Comparison of ENCODE assay signal across 20 cellular contexts in the genomic region with DNA sequence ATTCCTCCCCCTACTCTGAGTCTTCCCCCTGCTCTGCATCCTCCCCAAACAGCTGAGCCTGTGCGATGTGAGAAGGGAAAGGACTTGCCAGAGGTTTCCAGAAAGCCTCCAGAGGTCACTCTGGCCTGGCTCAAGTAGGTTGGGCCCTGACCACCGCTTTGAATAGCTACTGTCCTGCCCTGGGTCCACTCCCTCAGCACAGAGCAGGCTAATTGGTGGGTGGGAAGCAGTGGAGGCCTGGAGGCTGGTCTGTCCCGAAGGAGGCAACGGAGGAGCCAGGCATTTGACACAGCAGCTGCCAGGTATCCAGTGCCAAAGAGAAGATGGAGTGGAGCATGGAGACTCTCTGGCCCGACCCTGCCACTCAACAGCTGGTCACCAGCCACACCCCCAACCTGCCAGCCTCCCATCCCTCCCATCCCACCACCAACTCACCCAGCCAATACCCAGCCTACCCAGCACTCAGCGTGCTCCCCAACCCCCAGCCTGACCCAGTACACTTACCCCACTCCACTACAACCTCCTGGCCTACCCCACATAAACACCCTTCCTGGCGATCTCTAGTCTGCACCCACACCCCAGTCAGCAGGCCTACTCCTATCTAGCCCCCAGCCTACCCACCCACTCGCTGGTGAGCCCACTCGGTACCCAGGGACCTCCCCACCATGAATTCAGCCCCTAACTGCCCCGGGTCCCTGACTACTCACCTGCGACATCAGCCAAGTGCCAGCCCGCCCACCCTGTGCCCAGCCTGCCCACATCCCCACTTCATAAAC.
DNase-seq lines count a peak whose midpoint lies in the region; ATAC-seq and TF ChIP-seq lines count a peak whose summit lies in the region.
"Had no signal": no experiment of that assay in that cellular context is flagged by ENCODE, and none has a peak within 500 bp of the region (broad histone marks: within the 10 kb centered on the region; RNA-seq: fewer than 3 reads in every experiment).

No MANE protein-coding gene starts in this region.

- H3K9ac ChIP-seq in BLaER1: no peak overlapping the region
- H3K9ac ChIP-seq: BLaER1 treated with 17β-estradiol and CSF1 and Interleukin-3, amounts not matched to agents 10 nM and 100 nM had no signal

- TF ChIP-seq EP300 in gastroesophageal sphincter (IDR thresholded peaks at IDR 0.05): no peak

- ATAC-seq in psoas muscle (peak in 3 of 4 donors; percentile 22 to 40 (median 29)), gastroesophageal sphincter (no peak)

- no peaks in the 10 kb centered on the region for H3K9me3 ChIP-seq in BLaER1
- no peaks in the 10 kb centered on the region for H3K9me3 ChIP-seq in HEK293 (ENCODE audit: control insufficient read depth, insufficient read depth, low read depth, low read length)
- no peaks in the 10 kb centered on the region for H3K9me3 ChIP-seq in psoas muscle
- H3K9me3 ChIP-seq in gastroesophageal sphincter: no peaks in the 10 kb centered on the region
- H3K9me3 ChIP-seq: BLaER1 treated with 17β-estradiol and CSF1 and Interleukin-3, amounts not matched to agents 10 nM and 100 nM; HAP-1; SJSA1 had no signal

- no peaks in the 10 kb centered on the region for H3K36me3 ChIP-seq in BLaER1
- H3K36me3 ChIP-seq in HEK293 (ENCODE audit: control insufficient read depth in 2 of 2, insufficient read depth in 1 of 2, low read length in 2 of 2): no peaks in the 10 kb centered on the region
- no peaks in the 10 kb centered on the region for H3K36me3 ChIP-seq in psoas muscle (ENCODE audit: insufficient read depth in 1 of 2, low read depth in 1 of 2)
- no peaks in the 10 kb centered on the region for H3K36me3 ChIP-seq in gastroesophageal sphincter
- H3K36me3 ChIP-seq: BLaER1 treated with 17β-estradiol and CSF1 and Interleukin-3, amounts not matched to agents 10 nM and 100 nM; HAP-1; SJSA1 had no signal

- H3K4me1 ChIP-seq in BLaER1 (peaks cover 69% of the 10 kb centered on the region), HEK293 (ENCODE audit: control insufficient read depth, insufficient read depth, low read length) (no peaks in the 10 kb centered on the region), psoas muscle (peaks cover 55% of the 10 kb centered on the region), gastroesophageal sphincter (no peaks in the 10 kb centered on the region)
- H3K4me1 ChIP-seq: Caco-2, HAP-1 had no signal

- intact Hi-C loops in psoas muscle (cut with DNase I): no loop called here

- TF ChIP-seq POLR2A in gastroesophageal sphincter (IDR thresholded peaks at IDR 0.05): no peak

- no peaks in the 10 kb centered on the region for H3K27me3 ChIP-seq in BLaER1
- H3K27me3 ChIP-seq in psoas muscle (ENCODE audit: insufficient read depth in 3 of 3, low read length in 2 of 3): no peaks in the 10 kb centered on the region
- H3K27me3 ChIP-seq in gastroesophageal sphincter: peaks cover 14% of the 10 kb centered on the region
- H3K27me3 ChIP-seq: BLaER1 treated with 17β-estradiol and CSF1 and Interleukin-3, amounts not matched to agents 10 nM and 100 nM; SJSA1 had no signal

- DNase-seq in myocyte (ENCODE audit: low read depth): peak; percentile 91
- no peak for DNase-seq in psoas muscle
- DNase-seq in SW480 (ENCODE audit: low spot score): no peak
- no peak for DNase-seq in AG08395 (ENCODE audit: low spot score)
- DNase-seq: Caco-2; CD4-positive, alpha-beta memory T cell; DMS153; Kasumi-1; NCI-H1417; NCI-H1694 treated with DMSO at 0.1 percent for 48 hours; NCI-H2081 treated with DMSO at 0.1 percent for 48 hours; NCI-H2171 treated with DMSO at 0.1 percent for 48 hours; NCI-H446; NCI-H526 had no signal

- 47 to 67% (median 52%) methylated on average over 11 to 12 of the region's 12 CpGs for WGBS in psoas muscle, 3 donors
- 96 to 97% methylated on average over 5 to 7 of the region's 12 CpGs for WGBS in gastroesophageal sphincter (ENCODE audit: low coverage in 1 of 2), 2 donors

- peak overlapping the region; percentile 40; the same call in 1 of the 2 replicates for H3K4me2 ChIP-seq in BLaER1

- no peak overlapping the region for H3K27ac ChIP-seq in BLaER1
- no peak overlapping the region for H3K27ac ChIP-seq in HEK293 (ENCODE audit: extremely low read depth, low read depth, low read length)
- no peak overlapping the region for H3K27ac ChIP-seq in psoas muscle
- H3K27ac ChIP-seq in gastroesophageal sphincter: no peak overlapping the region
- H3K27ac ChIP-seq: BLaER1 treated with 17β-estradiol and CSF1 and Interleukin-3, amounts not matched to agents 10 nM and 100 nM; SJSA1 had no signal

- CTCF ChIA-PET in HEK293 (lab: Yijun Ruan, JAX): interaction anchor here (0.7 to 1.8 kb wide), 2 partner anchors 20 to 175 kb away, joined by 3 to 5 read pairs; no protein-coding TSS in a partner anchor

- POLR2A ChIA-PET in HEK293 (lab: Yijun Ruan, JAX): no interaction called here

- no peak overlapping the region for H3K4me3 ChIP-seq in BLaER1
- H3K4me3 ChIP-seq in HEK293 (ENCODE audit: low read depth, low read length): no peak overlapping the region
- no peak overlapping the region for H3K4me3 ChIP-seq in psoas muscle
- H3K4me3 ChIP-seq in gastroesophageal sphincter: no peak overlapping the region
- H3K4me3 ChIP-seq: BLaER1 treated with 17β-estradiol and CSF1 and Interleukin-3, amounts not matched to agents 10 nM and 100 nM; HAP-1; SJSA1 had no signal

- H4K20me1 ChIP-seq in BLaER1: no peaks in the 10 kb centered on the region

- TF ChIP-seq CTCF in HEK293 (tag by site-specific recombination; IDR thresholded peaks at IDR 0.05) (no peak), psoas muscle (IDR thresholded peaks at IDR 0.05) (no peak), gastroesophageal sphincter (IDR thresholded peaks at IDR 0.05) (no peak)

TF ChIP-seq in HEK293, 187 proteins besides CTCF, POLR2A, EP300 and RAD21:
- TF ChIP-seq ZFHX2 (tag by site-specific recombination; conservative IDR thresholded peaks at IDR 0.05) (peak; percentile 98), SCRT2 (tag by site-specific recombination; IDR thresholded peaks at IDR 0.05) (no peak), EGR2 (tag by site-specific recombination; IDR thresholded peaks at IDR 0.05; ENCODE audit: low read depth) (peak; percentile 98)
